15 cellular contexts compared by ENCODE assay signal in genomic region chr7:55071411-55072188, GRCh38. TPM values are rescaled to one million over a fixed set of nuclear protein-coding genes. Genes with fewer than 3 reads are reported as not detected.
DNase-seq lines count a peak whose midpoint lies in the region; ATAC-seq, FAIRE-seq and TF ChIP-seq lines count a peak whose summit lies in the region.
"Had no signal": no experiment of that assay in that cellular context is flagged by ENCODE, and none has a peak within 500 bp of the region (broad histone marks: within the 10 kb centered on the region; RNA-seq: fewer than 3 reads in every experiment).

No MANE protein-coding gene starts in this region.

- CTCF ChIA-PET in PC-3 (lab: Charles Lee): interaction anchor here (0.5 kb wide), 1 partner anchor 259 kb away, joined by 6 read pairs; no protein-coding TSS in a partner anchor

- DNase-seq in PC-3 (no peak), tibial nerve (ENCODE audit: low spot score in 2 of 2) (no peak), thyroid gland (no peak), NCI-H526 (lab: John Stamatoyannopoulos, UW) (no peak), GM12891 (ENCODE audit: insufficient read length, low spot score) (no peak)
- DNase-seq: activated CD4-positive, alpha-beta T cell treated with anti-CD3 and anti-CD28 coated beads, Interleukin-2, amount 50 U/mL, for 4 hours; activated gamma-delta T cell treated with Interleukin-2 at 50 U/mL for 16 hours; CD8-positive, alpha-beta memory T cell; colonic mucosa; foreskin melanocyte; kidney; T-helper 17 cell had no signal

- peaks cover 86% of the 10 kb centered on the region for H3K79me2 ChIP-seq in PC-3 (ENCODE audit: low read length)

- ATAC-seq in PC-3: no peak
- ATAC-seq: stimulated activated memory B cell treated with anti-CD40 and anti-IgM and Interleukin-4, amounts not matched to agents 10 μg/mL and 1 μg/mL and 100 μg/mL, for 72 hours; T-helper 17 cell had no signal

- H3K4me3 ChIP-seq in PC-3 (ENCODE audit: low read length) (no peak overlapping the region), esophagus (ENCODE audit: low read depth in 1 of 2, low read length in 2 of 2) (no peak overlapping the region), muscle layer of colon (ENCODE audit: low read depth in 1 of 2, low read length in 2 of 2) (peak overlapping the region in 1 of 2 donors; percentile 29), tibial nerve (no peak overlapping the region), thyroid gland (replicated peaks in 1 of 3) (no peak overlapping the region)
- H3K4me3 ChIP-seq: colonic mucosa had no signal

- no peaks in the 10 kb centered on the region for H4K20me1 ChIP-seq in PC-3 (ENCODE audit: low read length)

- H3K27me3 ChIP-seq in PC-3 (ENCODE audit: low read length): no peaks in the 10 kb centered on the region
- H3K27me3 ChIP-seq in esophagus (ENCODE audit: control insufficient read depth in 1 of 2, insufficient read depth in 2 of 2, low read length in 2 of 2): no peaks in the 10 kb centered on the region
- H3K27me3 ChIP-seq in muscle layer of colon (ENCODE audit: control insufficient read depth in 1 of 2, insufficient read depth in 2 of 2, low read length in 2 of 2): no peaks in the 10 kb centered on the region
- H3K27me3 ChIP-seq in tibial nerve: no peaks in the 10 kb centered on the region
- no peaks in the 10 kb centered on the region for H3K27me3 ChIP-seq in thyroid gland
- H3K27me3 ChIP-seq: colonic mucosa had no signal

- peak in 1 of 2 donors; percentile 25 for TF ChIP-seq EP300 in tibial nerve (IDR thresholded peaks at IDR 0.05)

- H3K9ac ChIP-seq in PC-3 (ENCODE audit: low read length) (no peak overlapping the region), muscle layer of colon (ENCODE audit: low read length) (no peak overlapping the region)

- H3K36me3 ChIP-seq in PC-3 (ENCODE audit: low read depth, low read length): peaks cover 30% of the 10 kb centered on the region; the same call in 1 of the 2 replicates
- H3K36me3 ChIP-seq in esophagus (ENCODE audit: control insufficient read depth in 2 of 2, insufficient read depth in 2 of 2, low read length in 1 of 2): peaks cover 0 to 6% of the 10 kb centered on the region in 2 donors
- H3K36me3 ChIP-seq in muscle layer of colon (ENCODE audit: insufficient read depth, low read length): no peaks in the 10 kb centered on the region
- no peaks in the 10 kb centered on the region for H3K36me3 ChIP-seq in tibial nerve
- H3K36me3 ChIP-seq in thyroid gland: no peaks in the 10 kb centered on the region
- H3K36me3 ChIP-seq: colonic mucosa had no signal

- H3F3A ChIP-seq in PC-3 (ENCODE audit: low read length, unreplicated experiment): peaks cover 3% of the 10 kb centered on the region

- POLR2A ChIA-PET in PC-3 (lab: Charles Lee; ENCODE audit: unreplicated experiment): no interaction called here

- H3K27ac ChIP-seq in PC-3 (ENCODE audit: low read length): peak overlapping the region; percentile 97
- H3K27ac ChIP-seq in esophagus (ENCODE audit: low read depth in 2 of 2, low read length in 1 of 2): peak overlapping the region; percentile 71 to 72
- peak overlapping the region; percentile 54 for H3K27ac ChIP-seq in muscle layer of colon (ENCODE audit: low read depth, low read length)
- peak overlapping the region; percentile 28 to 87 (median 75) for H3K27ac ChIP-seq in tibial nerve
- no peak overlapping the region for H3K27ac ChIP-seq in thyroid gland

- no peaks in the 10 kb centered on the region for H3K9me3 ChIP-seq in PC-3 (ENCODE audit: low read length)
- H3K9me3 ChIP-seq in esophagus (ENCODE audit: control insufficient read depth in 2 of 2, insufficient read depth in 1 of 2, low read depth in 1 of 2, low read length in 1 of 2): peaks cover 0 to 3% of the 10 kb centered on the region in 2 donors
- H3K9me3 ChIP-seq in muscle layer of colon (ENCODE audit: low read length): no peaks in the 10 kb centered on the region
- H3K9me3 ChIP-seq in tibial nerve: no peaks in the 10 kb centered on the region
- H3K9me3 ChIP-seq in thyroid gland: no peaks in the 10 kb centered on the region
- H3K9me3 ChIP-seq: colonic mucosa had no signal

- BruUV-seq in PC-3 (replicated peaks; lab: Mats Ljungman, UMichigan): no TSS peak

- WGBS in esophagus, 2 donors: 60 to 61% methylated on average over 7 of the region's 7 CpGs
- 64 to 72% methylated on average over 7 of the region's 7 CpGs for WGBS in tibial nerve, 2 donors
- 75 to 77% methylated on average over 7 of the region's 7 CpGs for WGBS in thyroid gland, 2 donors

- no peak overlapping the region for H3K4me2 ChIP-seq in PC-3 (ENCODE audit: low read length)

- no peak for TF ChIP-seq CTCF in PC-3 (conservative IDR thresholded peaks at IDR 0.05; ENCODE audit: low read depth, low read length)
- TF ChIP-seq CTCF in tibial nerve (IDR thresholded peaks at IDR 0.05): no peak
- no peak for TF ChIP-seq CTCF in thyroid gland (IDR thresholded peaks at IDR 0.05)

- no peak for FAIRE-seq in GM12891 (lab: Jason Lieb, UNC)
- FAIRE-seq: kidney had no signal

- intact Hi-C loops in PC-3 (cut with micrococcal nuclease): loop anchor here (5.0 to 10.0 kb wide), 3 partner anchors 107 to 284 kb away; no protein-coding TSS in a partner anchor
- intact Hi-C loops in thyroid gland (cut with DNase I): no loop called here

- TF ChIP-seq POLR2A in tibial nerve (IDR thresholded peaks at IDR 0.05): no peak
- TF ChIP-seq POLR2A in thyroid gland (IDR thresholded peaks at IDR 0.05): no peak
- no peak for TF ChIP-seq POLR2A in GM12891 (IDR thresholded peaks at IDR 0.05; ENCODE audit: low read depth, low read length)

- peaks cover 44% of the 10 kb centered on the region for H3K4me1 ChIP-seq in PC-3 (ENCODE audit: insufficient read depth, low read length)
- H3K4me1 ChIP-seq in esophagus (ENCODE audit: control insufficient read depth in 2 of 2, insufficient read depth in 2 of 2, low read length in 1 of 2): peaks cover 0 to 13% of the 10 kb centered on the region in 2 donors
- H3K4me1 ChIP-seq in muscle layer of colon (ENCODE audit: insufficient read depth, low read length): peaks cover 56% of the 10 kb centered on the region
- H3K4me1 ChIP-seq in tibial nerve: peaks cover 0 to 74% (median 30%) of the 10 kb centered on the region in 4 donors
- peaks cover 19 to 33% of the 10 kb centered on the region in 2 donors for H3K4me1 ChIP-seq in thyroid gland

- no peak overlapping the region for H2AFZ ChIP-seq in PC-3 (ENCODE audit: low read length)

- no peaks in the 10 kb centered on the region for H3K9me2 ChIP-seq in PC-3 (replicated peaks; ENCODE audit: low read length)

TF ChIP-seq in GM12891, 5 proteins besides CTCF, POLR2A, EP300 and RAD21:
- TF ChIP-seq PAX5 (IDR thresholded peaks at IDR 0.05; ENCODE audit: insufficient read depth, low read length, severe bottlenecking): no peak

RNA-seq across cellular contexts. Expression of gene EGFR, which starts 52.8 kb away (rescaled TPM):
- total RNA-seq in PC-3 (2014; rRNA removed) (50.0 and 64.6 TPM in 2 replicates), tibial nerve (100 to 1,000 TPM in 3 of 4 donors, 10 to 100 TPM in 1; 72.3 to 136 (median 127) TPM), thyroid gland (10 to 100 TPM; 57.5 to 96.2 (median 84.7) TPM)
- polyA plus RNA-seq in esophagus: 10 to 100 TPM; 12.8 to 16.1 TPM
- polyA plus RNA-seq in GM12891 (2012; ENCODE audit: low read depth, missing spikeins): 0.05 TPM
- total RNA-seq: CD8-positive, alpha-beta memory T cell; T-helper 17 cell had no signal
- polyA plus RNA-seq: CD8-positive, alpha-beta memory T cell had no signal

Comparison
In these comparisons a context has a peak if more than half of its experiments do, and no peak if none do; other contexts are left out.
1. H3K27ac ChIP-seq: peak in PC-3 (single experiment), esophagus (2 of 2), muscle layer of colon (single experiment) and tibial nerve (4 of 4); none in thyroid gland (0 of 3).